In the genomic region with DNA sequence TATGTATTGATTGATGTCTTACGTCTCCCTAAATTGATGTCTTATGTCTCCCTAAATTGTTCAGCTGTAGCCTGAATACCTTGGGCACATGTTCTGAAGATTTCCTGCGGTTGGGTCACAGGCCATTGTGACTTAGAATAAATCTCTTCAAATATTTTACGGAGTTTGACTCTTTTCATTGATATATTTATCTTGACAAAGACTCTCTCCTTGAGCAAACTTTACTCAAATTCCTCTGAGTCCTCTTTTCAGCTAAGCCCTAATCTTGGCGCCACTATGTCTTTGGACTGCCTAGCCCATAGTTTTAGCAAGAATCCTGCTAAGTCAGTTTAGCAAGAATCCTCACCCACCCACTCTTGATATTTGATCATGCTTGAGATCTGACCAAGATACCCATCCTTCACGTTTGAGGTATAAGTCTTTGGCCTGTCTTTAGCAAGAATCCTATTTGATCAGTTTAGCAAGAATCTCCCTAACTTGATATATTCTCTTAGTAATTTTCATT, we compare ENCODE assay signal across 32 cellular contexts.
"Had no signal": no experiment of that assay in that cellular context is flagged by ENCODE, and none has a peak within 500 bp of the region (broad histone marks: within the 10 kb centered on the region; RNA-seq: fewer than 3 reads in every experiment).

No MANE protein-coding gene starts in this region.

- ATAC-seq: activated CD8-positive, alpha-beta T cell treated with anti-CD3 and anti-CD28 coated beads for 36 hours; activated naive CD4-positive, alpha-beta T cell treated with anti-CD3 and anti-CD28 coated beads, Interleukin-2, amount 50 U/mL, for 72 hours; activated T-cell treated with anti-CD3 and anti-CD28 coated beads, Interleukin-2, amount 50 U/mL, for 4 hours; body of pancreas had no signal

- H3K36me3 ChIP-seq: adrenal gland, brain microvascular endothelial cell, breast epithelium had no signal

- H3K4me3 Mint-ChIP-seq: activated B cell treated with CpG ODN at 0.5 μM for 24 hours; activated CD4-positive, alpha-beta memory T cell treated with anti-CD3 and anti-CD28 coated beads for 36 hours; activated CD4-positive, alpha-beta T cell treated with anti-CD3 and anti-CD28 coated beads, Interleukin-2, amount 10 ng/mL, durations not matched to agents 24 days and 14 days; activated CD8-positive, alpha-beta T cell treated with anti-CD3 and anti-CD28 coated beads for 36 hours; activated naive CD4-positive, alpha-beta T cell treated with anti-CD3 and anti-CD28 coated beads for 36 hours; activated naive CD8-positive, alpha-beta T cell treated with anti-CD3 and anti-CD28 coated beads for 36 hours; activated T-cell treated with anti-CD3 and anti-CD28 coated beads, Interleukin-2, amount 50 U/mL, for 4 hours; T-helper 1 cell treated with Interleukin-12 subunit alpha and Interleukin-12 subunit beta and Interleukin-4 antibody, amounts not matched to agents 30 μg/mL and 1 μg/mL, for 36 hours; T-helper 2 cell treated with Interferon-gamma antibody and Interleukin-4, amounts not matched to agents 5 μg/mL and 100 μg/mL, for 36 hours had no signal

- H3K9me3 Mint-ChIP-seq: activated CD4-positive, alpha-beta T cell treated with anti-CD3 and anti-CD28 coated beads, Interleukin-2, amount 10 ng/mL, durations not matched to agents 24 days and 14 days; activated CD8-positive, alpha-beta T cell treated with anti-CD3 and anti-CD28 coated beads for 36 hours; activated naive CD4-positive, alpha-beta T cell treated with anti-CD3 and anti-CD28 coated beads for 36 hours; activated naive CD4-positive, alpha-beta T cell treated with anti-CD3 and anti-CD28 coated beads, Interleukin-2, amount 50 U/mL, for 72 hours; T-helper 1 cell treated with Interleukin-12 subunit alpha and Interleukin-12 subunit beta and Interleukin-4 antibody, amounts not matched to agents 30 μg/mL and 1 μg/mL, for 36 hours; T-helper 2 cell treated with Interferon-gamma antibody and Interleukin-4, amounts not matched to agents 5 μg/mL and 100 μg/mL, for 36 hours had no signal

- H3K4me1 Mint-ChIP-seq: activated B cell treated with CpG ODN at 0.5 μM for 24 hours; activated CD4-positive, alpha-beta T cell treated with anti-CD3 and anti-CD28 coated beads, Interleukin-2, amount 10 ng/mL, durations not matched to agents 24 days and 14 days; activated naive CD8-positive, alpha-beta T cell treated with anti-CD3 and anti-CD28 coated beads for 36 hours had no signal

- H3K4me1 ChIP-seq: adrenal gland, body of pancreas, breast epithelium had no signal

- H3K27ac Mint-ChIP-seq: activated B cell treated with CpG ODN at 0.5 μM for 24 hours; activated CD4-positive, alpha-beta memory T cell treated with anti-CD3 and anti-CD28 coated beads for 36 hours; activated CD4-positive, alpha-beta T cell treated with anti-CD3 and anti-CD28 coated beads, Interleukin-2, amount 10 ng/mL, durations not matched to agents 24 days and 14 days; activated CD8-positive, alpha-beta T cell treated with anti-CD3 and anti-CD28 coated beads for 36 hours; activated naive CD4-positive, alpha-beta T cell treated with anti-CD3 and anti-CD28 coated beads for 36 hours; activated naive CD4-positive, alpha-beta T cell treated with anti-CD3 and anti-CD28 coated beads, Interleukin-2, amount 50 U/mL, for 72 hours; activated naive CD8-positive, alpha-beta T cell treated with anti-CD3 and anti-CD28 coated beads for 36 hours; T-helper 1 cell treated with Interleukin-12 subunit alpha and Interleukin-12 subunit beta and Interleukin-4 antibody, amounts not matched to agents 30 μg/mL and 1 μg/mL, for 36 hours; T-helper 2 cell treated with Interferon-gamma antibody and Interleukin-4, amounts not matched to agents 5 μg/mL and 100 μg/mL, for 36 hours had no signal

- DNase-seq: activated B cell treated with CpG ODN at 0.5 μM for 24 hours; activated CD4-positive, alpha-beta memory T cell treated with anti-CD3 and anti-CD28 coated beads for 36 hours; activated CD4-positive, alpha-beta T cell treated with anti-CD3 and anti-CD28 coated beads for 4 hours; activated CD4-positive, alpha-beta T cell treated with anti-CD3 and anti-CD28 coated beads, Interleukin-2, amount 10 ng/mL, durations not matched to agents 24 days and 14 days; activated CD4-positive, alpha-beta T cell treated with anti-CD3 and anti-CD28 coated beads, Interleukin-2, amount 50 U/mL, for 1 hour; activated CD4-positive, alpha-beta T cell treated with anti-CD3 and anti-CD28 coated beads, Interleukin-2, amount 50 U/mL, for 4 hours; activated CD4-positive, CD25-positive, alpha-beta regulatory T cell treated with anti-CD3 and anti-CD28 coated beads, Interleukin-2, amount 50 U/mL, for 72 hours; activated CD8-positive, alpha-beta memory T cell treated with anti-CD3 and anti-CD28 coated beads, Interleukin-2, amount 50 U/mL, for 4 hours; activated CD8-positive, alpha-beta T cell treated with anti-CD3 and anti-CD28 coated beads for 36 hours; activated effector memory CD4-positive, alpha-beta T cell treated with anti-CD3 and anti-CD28 coated beads, Interleukin-2, amount 50 U/mL, for 16 hours; activated gamma-delta T cell treated with Interleukin-2 at 50 U/mL for 16 hours; activated naive CD4-positive, alpha-beta T cell; activated naive CD4-positive, alpha-beta T cell treated with anti-CD3 and anti-CD28 coated beads for 36 hours; activated naive CD4-positive, alpha-beta T cell treated with anti-CD3 and anti-CD28 coated beads, Interleukin-2, amount 50 U/mL, for 16 hours; activated naive CD8-positive, alpha-beta T cell treated with anti-CD3 and anti-CD28 coated beads for 36 hours; activated T-cell treated with anti-CD3 and anti-CD28 coated beads for 4 hours; activated T-cell treated with anti-CD3 and anti-CD28 coated beads, Interleukin-2, amount 50 U/mL, for 1 hour; activated T-cell treated with anti-CD3 and anti-CD28 coated beads, Interleukin-2, amount 50 U/mL, for 4 hours; adrenal gland; amniotic stem cell; aorta; body of pancreas; brain microvascular endothelial cell; central memory CD4-positive, alpha-beta T cell; T-helper 1 cell; T-helper 2 cell; T-helper 9 cell had no signal

- H3K9me3 ChIP-seq: adrenal gland, body of pancreas, breast epithelium had no signal

- H3K4me3 ChIP-seq: adrenal gland, body of pancreas, breast epithelium had no signal

- H3K27ac ChIP-seq: adrenal gland, body of pancreas, brain microvascular endothelial cell, breast epithelium, VCaP had no signal

- H3K27me3 ChIP-seq: adrenal gland, body of pancreas, brain microvascular endothelial cell, breast epithelium had no signal

- H3K36me3 Mint-ChIP-seq: activated CD4-positive, alpha-beta memory T cell treated with anti-CD3 and anti-CD28 coated beads for 36 hours; activated naive CD8-positive, alpha-beta T cell treated with anti-CD3 and anti-CD28 coated beads for 36 hours had no signal
